ENCODE assay signal across 8 cellular contexts in the genomic region with DNA sequence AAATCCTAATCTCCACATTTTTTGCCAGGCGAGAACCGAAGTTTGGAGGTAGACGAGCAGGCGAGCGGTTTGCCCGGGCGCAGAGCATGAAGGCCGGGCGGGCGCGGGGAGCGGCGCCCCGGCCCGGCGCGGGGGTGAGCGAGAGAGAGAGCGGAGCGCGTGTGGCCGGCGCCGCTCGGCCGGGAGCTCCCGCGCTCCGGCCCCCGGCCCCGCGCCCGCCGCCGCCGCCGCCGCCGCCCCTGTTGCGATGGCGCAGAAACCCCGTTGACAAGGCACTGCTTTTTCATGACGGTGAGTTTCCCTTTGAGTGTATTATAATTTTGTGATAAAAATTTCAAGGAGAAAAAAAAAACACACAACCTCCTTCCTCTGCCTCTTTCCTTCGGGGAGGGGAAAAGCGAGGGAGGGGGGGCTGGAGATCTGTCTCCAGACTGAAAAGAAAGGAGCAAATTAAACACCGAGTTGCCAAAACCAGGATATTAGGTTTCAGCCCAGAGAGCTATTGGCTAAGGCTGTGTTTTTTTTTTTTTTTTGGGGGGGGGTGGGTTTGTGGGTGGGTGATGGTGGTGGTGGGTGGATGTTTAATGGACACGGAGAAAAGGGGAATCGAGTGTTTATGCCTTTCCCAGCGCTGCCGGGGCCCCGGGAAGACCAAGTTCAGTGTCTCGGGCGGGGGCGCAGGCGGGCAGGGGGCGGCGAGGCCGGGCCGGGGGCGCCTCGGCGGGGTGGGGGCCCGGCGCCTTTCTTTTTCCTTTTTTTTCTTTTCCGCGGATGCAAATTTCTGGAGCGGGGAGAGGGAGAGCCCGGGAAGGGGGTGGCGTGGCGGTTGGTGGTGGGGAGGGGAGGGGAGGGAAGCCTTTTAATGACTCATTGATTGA. TPM values are rescaled to one million over a fixed set of nuclear protein-coding genes. Genes with fewer than 3 reads are reported as not detected.
DNase-seq lines count a peak whose midpoint lies in the region; ATAC-seq and TF ChIP-seq lines count a peak whose summit lies in the region.

A gene with protein sequence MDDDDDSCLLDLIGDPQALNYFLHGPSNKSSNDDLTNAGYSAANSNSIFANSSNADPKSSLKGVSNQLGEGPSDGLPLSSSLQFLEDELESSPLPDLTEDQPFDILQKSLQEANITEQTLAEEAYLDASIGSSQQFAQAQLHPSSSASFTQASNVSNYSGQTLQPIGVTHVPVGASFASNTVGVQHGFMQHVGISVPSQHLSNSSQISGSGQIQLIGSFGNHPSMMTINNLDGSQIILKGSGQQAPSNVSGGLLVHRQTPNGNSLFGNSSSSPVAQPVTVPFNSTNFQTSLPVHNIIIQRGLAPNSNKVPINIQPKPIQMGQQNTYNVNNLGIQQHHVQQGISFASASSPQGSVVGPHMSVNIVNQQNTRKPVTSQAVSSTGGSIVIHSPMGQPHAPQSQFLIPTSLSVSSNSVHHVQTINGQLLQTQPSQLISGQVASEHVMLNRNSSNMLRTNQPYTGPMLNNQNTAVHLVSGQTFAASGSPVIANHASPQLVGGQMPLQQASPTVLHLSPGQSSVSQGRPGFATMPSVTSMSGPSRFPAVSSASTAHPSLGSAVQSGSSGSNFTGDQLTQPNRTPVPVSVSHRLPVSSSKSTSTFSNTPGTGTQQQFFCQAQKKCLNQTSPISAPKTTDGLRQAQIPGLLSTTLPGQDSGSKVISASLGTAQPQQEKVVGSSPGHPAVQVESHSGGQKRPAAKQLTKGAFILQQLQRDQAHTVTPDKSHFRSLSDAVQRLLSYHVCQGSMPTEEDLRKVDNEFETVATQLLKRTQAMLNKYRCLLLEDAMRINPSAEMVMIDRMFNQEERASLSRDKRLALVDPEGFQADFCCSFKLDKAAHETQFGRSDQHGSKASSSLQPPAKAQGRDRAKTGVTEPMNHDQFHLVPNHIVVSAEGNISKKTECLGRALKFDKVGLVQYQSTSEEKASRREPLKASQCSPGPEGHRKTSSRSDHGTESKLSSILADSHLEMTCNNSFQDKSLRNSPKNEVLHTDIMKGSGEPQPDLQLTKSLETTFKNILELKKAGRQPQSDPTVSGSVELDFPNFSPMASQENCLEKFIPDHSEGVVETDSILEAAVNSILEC (plus strand): TSS at position 242 of the 878 bp plus-strand sequence. CDS start 39,971 bp downstream, outside the sequence.

- peaks cover 3% of the 10 kb centered on the region for H3K36me3 Mint-ChIP-seq in T-helper 17 cell (ENCODE audit: low read depth)

- ATAC-seq in T-helper 17 cell (peak; percentile 35), left cardiac atrium (peak; percentile 39 to 42), upper lobe of left lung (ENCODE audit: low FRiP score in 2 of 2) (peak in 1 of 2 donors; percentile 53), GM18873 (IDR thresholded peaks at IDR 0.05; ENCODE audit: low FRiP score, unreplicated experiment) (no peak)

- no peaks in the 10 kb centered on the region for H3K27me3 Mint-ChIP-seq in T-helper 17 cell

- peak; percentile 75 for DNase-seq in NCI-H1105 treated with DMSO at 0.1 percent for 48 hours (lab: John Stamatoyannopoulos, UW)
- peak; percentile 57 to 72 (median 57) for DNase-seq in T-helper 17 cell
- DNase-seq in adrenal gland, result peak; percentile 47 to 80 (median 66)
- DNase-seq in left cardiac atrium, result peak; percentile 65
- DNase-seq in posterior vena cava (ENCODE audit: low spot score), result peak; percentile 84
- DNase-seq in upper lobe of left lung, result peak; percentile 30 to 92

- TF ChIP-seq CTCF in adrenal gland (IDR thresholded peaks at IDR 0.05), result no peak
- no peak for TF ChIP-seq CTCF in upper lobe of left lung (IDR thresholded peaks at IDR 0.05)

- no peak for TF ChIP-seq EP300 in upper lobe of left lung (IDR thresholded peaks at IDR 0.05)

- no peaks in the 10 kb centered on the region for H3K27me3 ChIP-seq in adrenal gland
- no peaks in the 10 kb centered on the region for H3K27me3 ChIP-seq in upper lobe of left lung

- H3K4me1 Mint-ChIP-seq in T-helper 17 cell, result peaks cover 38% of the 10 kb centered on the region

- intact Hi-C loops in adrenal gland (cut with DNase I) (no loop called here), left cardiac atrium (cut with DNase I) (loop anchor here (1.0 to 2.0 kb wide), 2 partner anchors 35 kb away; a partner anchor contains a TSS), posterior vena cava (cut with DNase I) (loop anchor here in 1 of 2 donors (5.0 kb wide), 1 partner anchor 35 kb away; a partner anchor contains a TSS)

- H3K4me1 ChIP-seq in adrenal gland (replicated peaks in 1 of 2), result peaks cover 3 to 27% of the 10 kb centered on the region in 2 donors
- peaks cover 26 to 46% (median 29%) of the 10 kb centered on the region in 4 donors for H3K4me1 ChIP-seq in upper lobe of left lung

- H3K4me3 Mint-ChIP-seq in T-helper 17 cell, result no peak within 1 kb of the TSS

- H3K36me3 ChIP-seq in adrenal gland (replicated peaks in 1 of 2), result no peaks in the 10 kb centered on the region
- H3K36me3 ChIP-seq in upper lobe of left lung, result no peaks in the 10 kb centered on the region

- 0 to 1% (median 0%) methylated on average over 45 to 68 of the region's 70 CpGs for WGBS in adrenal gland, 4 donors
- whole genome bisulfite sequencing in upper lobe of left lung, 2 donors, result 0 to 1% methylated on average over 64 of the region's 70 CpGs

- no peak within 1 kb of the TSS for H3K27ac Mint-ChIP-seq in T-helper 17 cell

- H3K4me3 ChIP-seq in GM08714 (ENCODE audit: low read length), result peak within 1 kb of the TSS; percentile 71
- H3K4me3 ChIP-seq in adrenal gland, result peak within 1 kb of the TSS; percentile 53 to 80 (median 68)
- peak within 1 kb of the TSS; percentile 65 to 72 (median 72) for H3K4me3 ChIP-seq in upper lobe of left lung

- H3K27ac ChIP-seq in adrenal gland (peak within 1 kb of the TSS; percentile 69 to 100 (median 99)), upper lobe of left lung (peak within 1 kb of the TSS; percentile 100)

- TF ChIP-seq POLR2A in adrenal gland (IDR thresholded peaks at IDR 0.05) (peak in 1 of 2 donors; percentile 29), upper lobe of left lung (IDR thresholded peaks at IDR 0.05) (peak in 1 of 4 donors; percentile 29)

- H3K9me3 ChIP-seq in T-helper 17 cell (ENCODE audit: control insufficient read depth, low read length, poor library complexity, severe bottlenecking) (no peaks in the 10 kb centered on the region), adrenal gland (replicated peaks in 1 of 3) (no peaks in the 10 kb centered on the region), upper lobe of left lung (no peaks in the 10 kb centered on the region)

RNA-seq across cellular contexts. Expression of the gene that starts here (rescaled TPM):
- total RNA-seq in T-helper 17 cell (10 to 100 TPM; 31.9 to 34.1 TPM), adrenal gland (10 to 100 TPM in 4 of 8 donors, 1 to 10 TPM in 4; 7.6 to 16.1 (median 10.6) TPM), left cardiac atrium (10 to 100 TPM; 10.0 to 10.7 TPM), posterior vena cava (10 to 100 TPM; 16.9 to 18.5 TPM), upper lobe of left lung (10 to 100 TPM; 11.1 to 23.8 (median 14.9) TPM)
- 1 to 10 TPM; 2.8 to 8.7 (median 4.1) TPM for polyA plus RNA-seq in adrenal gland

Comparison
In these comparisons a context has a peak if more than half of its experiments do, and no peak if none do; other contexts are left out.
1. intact Hi-C loops: an anchor here in left cardiac atrium (1.0 to 2.0 kb wide); none called in adrenal gland.